19 cellular contexts compared by ENCODE assay signal in the genomic region with DNA sequence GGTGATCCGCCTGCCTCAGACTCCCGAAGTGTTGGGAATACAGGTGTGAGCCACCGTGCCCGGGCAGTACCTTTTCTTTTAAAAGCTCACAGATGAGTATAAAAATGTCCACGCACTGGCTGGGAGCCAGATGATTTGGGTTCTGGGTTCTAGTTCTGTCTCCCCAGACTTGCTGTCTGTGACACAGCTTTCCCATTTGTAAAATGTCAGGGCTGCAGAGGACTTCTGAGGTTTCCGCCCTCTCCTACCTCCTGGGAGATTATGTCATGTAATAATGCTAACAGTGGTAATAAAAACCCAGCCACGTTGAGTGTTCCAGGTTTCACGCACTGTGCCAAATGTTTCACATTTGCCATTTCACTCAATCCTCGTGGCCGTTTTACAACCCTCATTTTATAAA. TPM values are rescaled to one million over a fixed set of nuclear protein-coding genes. Genes with fewer than 3 reads are reported as not detected.
DNase-seq lines count a peak whose midpoint lies in the region; ATAC-seq and TF ChIP-seq lines count a peak whose summit lies in the region.
"Had no signal": no experiment of that assay in that cellular context is flagged by ENCODE, and none has a peak within 500 bp of the region (broad histone marks: within the 10 kb centered on the region; RNA-seq: fewer than 3 reads in every experiment).

No MANE protein-coding gene starts in this region.

- peaks cover 23% of the 10 kb centered on the region for H3K36me3 Mint-ChIP-seq in T-helper 2 cell treated with Interferon-gamma antibody and Interleukin-4, amounts not matched to agents 5 μg/mL and 100 μg/mL, for 36 hours (ENCODE audit: low read depth)
- peaks cover 25% of the 10 kb centered on the region for H3K36me3 Mint-ChIP-seq in activated B cell treated with CpG ODN at 0.5 μM for 24 hours (ENCODE audit: low read depth)
- H3K36me3 Mint-ChIP-seq in immature natural killer cell = peaks cover 0 to 5% (median 0%) of the 10 kb centered on the region in 3 donors
- peaks cover 26% of the 10 kb centered on the region for H3K36me3 Mint-ChIP-seq in WTC11

- POLR2A ChIA-PET in activated B cell treated with CpG ODN at 0.5 μM for 24 hours (lab: Charles Lee) = no interaction called here
- POLR2A ChIA-PET in WTC11 (lab: Charles Lee) = no interaction called here

- TF ChIP-seq CTCF in activated B cell treated with CpG ODN at 0.5 μM for 24 hours (IDR thresholded peaks at IDR 0.05) (no peak), psoas muscle (IDR thresholded peaks at IDR 0.05) (no peak), WTC11 (IDR thresholded peaks at IDR 0.05) (no peak)

- peaks cover 30% of the 10 kb centered on the region for H3K4me1 Mint-ChIP-seq in T-helper 2 cell treated with Interferon-gamma antibody and Interleukin-4, amounts not matched to agents 5 μg/mL and 100 μg/mL, for 36 hours (ENCODE audit: low read depth)
- H3K4me1 Mint-ChIP-seq in activated B cell treated with CpG ODN at 0.5 μM for 24 hours = peaks cover 27% of the 10 kb centered on the region
- peaks cover 32 to 37% of the 10 kb centered on the region in 2 donors for H3K4me1 Mint-ChIP-seq in immature natural killer cell
- peaks cover 31% of the 10 kb centered on the region for H3K4me1 Mint-ChIP-seq in WTC11

- intact Hi-C loops in activated B cell treated with CpG ODN at 0.5 μM for 24 hours (cut with micrococcal nuclease) = loop anchor here (5.0 kb wide), 4 partner anchors 37 to 893 kb away; no protein-coding TSS in a partner anchor
- intact Hi-C loops in psoas muscle (cut with DNase I) = loop anchor here (5.0 to 10.0 kb wide), 4 partner anchors 47 to 151 kb away; a partner anchor contains a TSS
- intact Hi-C loops in Right ventricle myocardium inferior (cut with DNase I) = loop anchor here (5.0 kb wide), 1 partner anchor 148 kb away; a partner anchor contains a TSS

- CTCF ChIA-PET in activated B cell treated with CpG ODN at 0.5 μM for 24 hours (lab: Charles Lee) (no interaction called here), WTC11 (lab: Charles Lee) (interaction anchor here (1.1 kb wide), 1 partner anchor 30 kb away, joined by 3 read pairs; no protein-coding TSS in a partner anchor)

- no peaks in the 10 kb centered on the region for H3K27me3 ChIP-seq in psoas muscle (ENCODE audit: insufficient read depth in 3 of 3, low read length in 2 of 3)
- H3K27me3 ChIP-seq: BLaER1 treated with 17β-estradiol and CSF1 and Interleukin-3, amounts not matched to agents 10 nM and 100 nM; esophagus squamous epithelium; SJCRH30 had no signal

- no peaks in the 10 kb centered on the region for H3K9me3 ChIP-seq in psoas muscle
- H3K9me3 ChIP-seq: BLaER1 treated with 17β-estradiol and CSF1 and Interleukin-3, amounts not matched to agents 10 nM and 100 nM; esophagus squamous epithelium; prostate gland; SJCRH30 had no signal

- H3K27me3 Mint-ChIP-seq in T-helper 2 cell treated with Interferon-gamma antibody and Interleukin-4, amounts not matched to agents 5 μg/mL and 100 μg/mL, for 36 hours (ENCODE audit: low read depth) = no peaks in the 10 kb centered on the region
- no peaks in the 10 kb centered on the region for H3K27me3 Mint-ChIP-seq in activated B cell treated with CpG ODN at 0.5 μM for 24 hours
- peaks cover 2 to 8% (median 6%) of the 10 kb centered on the region in 3 donors for H3K27me3 Mint-ChIP-seq in immature natural killer cell (ENCODE audit: low read depth in 3 of 3)
- H3K27me3 Mint-ChIP-seq in WTC11 (ENCODE audit: low read depth) = no peaks in the 10 kb centered on the region
- H3K27me3 Mint-ChIP-seq: stimulated activated naive CD8-positive, alpha-beta T cell treated with anti-CD3 and anti-CD28 coated beads, Interleukin-15, Interleukin-2, amounts not matched to agents 100 ng/mL and 50 ng/mL, for 24 hours had no signal

- H3K4me3 ChIP-seq in psoas muscle = no peak overlapping the region
- H3K4me3 ChIP-seq: prostate gland had no signal

- WGBS in psoas muscle, 3 donors = 50 to 64% (median 63%) methylated on average over 10 of the region's 10 CpGs

- no peaks in the 10 kb centered on the region for H3K9me3 Mint-ChIP-seq in T-helper 2 cell treated with Interferon-gamma antibody and Interleukin-4, amounts not matched to agents 5 μg/mL and 100 μg/mL, for 36 hours
- H3K9me3 Mint-ChIP-seq in activated B cell treated with CpG ODN at 0.5 μM for 24 hours = no peaks in the 10 kb centered on the region
- H3K9me3 Mint-ChIP-seq in immature natural killer cell = no peaks in the 10 kb centered on the region
- H3K9me3 Mint-ChIP-seq in WTC11 = no peaks in the 10 kb centered on the region
- H3K9me3 Mint-ChIP-seq: stimulated activated naive CD8-positive, alpha-beta T cell treated with anti-CD3 and anti-CD28 coated beads, Interleukin-15, Interleukin-2, amounts not matched to agents 100 ng/mL and 50 ng/mL, for 24 hours had no signal

- peaks cover 0 to 18% of the 10 kb centered on the region in 2 donors for H3K36me3 ChIP-seq in psoas muscle (ENCODE audit: insufficient read depth in 1 of 2, low read depth in 1 of 2)
- H3K36me3 ChIP-seq: prostate gland had no signal

- H3K27ac ChIP-seq in psoas muscle = peak overlapping the region; percentile 98
- H3K27ac ChIP-seq: prostate gland, SJCRH30 had no signal

- H3K4me1 ChIP-seq in psoas muscle = peaks cover 24% of the 10 kb centered on the region

- peak overlapping the region; percentile 52 for H3K4me3 Mint-ChIP-seq in T-helper 2 cell treated with Interferon-gamma antibody and Interleukin-4, amounts not matched to agents 5 μg/mL and 100 μg/mL, for 36 hours
- peak overlapping the region; percentile 55 for H3K4me3 Mint-ChIP-seq in activated B cell treated with CpG ODN at 0.5 μM for 24 hours
- peak overlapping the region in 4 of 5 donors; percentile 59 to 91 (median 70) for H3K4me3 Mint-ChIP-seq in immature natural killer cell
- H3K4me3 Mint-ChIP-seq in WTC11 = no peak overlapping the region
- H3K4me3 Mint-ChIP-seq: stimulated activated naive CD8-positive, alpha-beta T cell treated with anti-CD3 and anti-CD28 coated beads, Interleukin-15, Interleukin-2, amounts not matched to agents 100 ng/mL and 50 ng/mL, for 24 hours had no signal

- no peak for DNase-seq in T-helper 2 cell treated with Interferon-gamma antibody and Interleukin-4, amounts not matched to agents 5 μg/mL and 100 μg/mL, for 36 hours (ENCODE audit: low spot score)
- DNase-seq in T-helper 2 cell = no peak
- no peak for DNase-seq in activated B cell treated with CpG ODN at 0.5 μM for 24 hours
- DNase-seq in immature natural killer cell = no peak
- no peak for DNase-seq in psoas muscle
- DNase-seq in Right ventricle myocardium inferior (ENCODE audit: missing footprints) = no peak
- DNase-seq in WTC11 (ENCODE audit: low spot score) = no peak
- DNase-seq in putamen (ENCODE audit: low spot score) = no peak
- DNase-seq: 8988T; activated gamma-delta T cell; DMS79 treated with DMSO at 0.1 percent for 48 hours; esophagus squamous epithelium; NCI-H2029; NCI-H524 treated with DMSO at 0.1 percent for 48 hours; stimulated activated CD4-positive, alpha-beta T cell treated with anti-CD3 and anti-CD28 coated beads, Interleukin-15, amount 100 ng/mL, for 24 hours had no signal

- no peak overlapping the region for H3K27ac Mint-ChIP-seq in T-helper 2 cell treated with Interferon-gamma antibody and Interleukin-4, amounts not matched to agents 5 μg/mL and 100 μg/mL, for 36 hours
- H3K27ac Mint-ChIP-seq in activated B cell treated with CpG ODN at 0.5 μM for 24 hours (no peak overlapping the region), immature natural killer cell (peak overlapping the region; percentile 40 to 91 (median 72)), WTC11 (no peak overlapping the region)

- ATAC-seq in activated B cell treated with CpG ODN at 0.5 μM for 24 hours (ENCODE audit: low read depth) (no peak), psoas muscle (no peak), Right ventricle myocardium inferior (no peak), WTC11 (no peak)

TF ChIP-seq in WTC11, 78 proteins besides CTCF, POLR2A, EP300 and RAD21 (continues in another document):
- TF ChIP-seq, protein P1, sequence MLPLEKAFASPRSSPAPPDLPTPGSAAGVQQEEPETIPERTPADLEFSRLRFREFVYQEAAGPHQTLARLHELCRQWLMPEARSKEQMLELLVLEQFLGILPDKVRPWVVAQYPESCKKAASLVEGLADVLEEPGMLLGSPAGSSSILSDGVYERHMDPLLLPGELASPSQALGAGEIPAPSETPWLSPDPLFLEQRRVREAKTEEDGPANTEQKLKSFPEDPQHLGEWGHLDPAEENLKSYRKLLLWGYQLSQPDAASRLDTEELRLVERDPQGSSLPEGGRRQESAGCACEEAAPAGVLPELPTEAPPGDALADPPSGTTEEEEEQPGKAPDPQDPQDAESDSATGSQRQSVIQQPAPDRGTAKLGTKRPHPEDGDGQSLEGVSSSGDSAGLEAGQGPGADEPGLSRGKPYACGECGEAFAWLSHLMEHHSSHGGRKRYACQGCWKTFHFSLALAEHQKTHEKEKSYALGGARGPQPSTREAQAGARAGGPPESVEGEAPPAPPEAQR (CRISPR knock-in tag; IDR thresholded peaks at IDR 0.05) = no peak
- TF ChIP-seq, protein P2, sequence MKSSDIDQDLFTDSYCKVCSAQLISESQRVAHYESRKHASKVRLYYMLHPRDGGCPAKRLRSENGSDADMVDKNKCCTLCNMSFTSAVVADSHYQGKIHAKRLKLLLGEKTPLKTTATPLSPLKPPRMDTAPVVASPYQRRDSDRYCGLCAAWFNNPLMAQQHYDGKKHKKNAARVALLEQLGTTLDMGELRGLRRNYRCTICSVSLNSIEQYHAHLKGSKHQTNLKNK (CRISPR knock-in tag; IDR thresholded peaks at IDR 0.05) = no peak
- TF ChIP-seq, protein P3, sequence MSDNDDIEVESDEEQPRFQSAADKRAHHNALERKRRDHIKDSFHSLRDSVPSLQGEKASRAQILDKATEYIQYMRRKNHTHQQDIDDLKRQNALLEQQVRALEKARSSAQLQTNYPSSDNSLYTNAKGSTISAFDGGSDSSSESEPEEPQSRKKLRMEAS (CRISPR knock-in tag; IDR thresholded peaks at IDR 0.05) = no peak

RNA-seq across cellular contexts. Expression of a gene that starts 1.3 kb away (rescaled TPM):
- total RNA-seq in activated B cell treated with CpG ODN at 0.5 μM for 24 hours (54.7 and 59.7 TPM in 2 replicates), psoas muscle (10 to 100 TPM; 51.2 to 94.1 (median 62.1) TPM), Right ventricle myocardium inferior (52.8 TPM), WTC11 (2021) (70.3 to 80.4 TPM (median 78.1 TPM) in 3 replicates)
- polyA plus RNA-seq in immature natural killer cell (10 to 100 TPM; 27.6 to 47.3 (median 44.9) TPM), psoas muscle (10 to 100 TPM; 15.1 to 49.8 (median 20.5) TPM)

Comparison
In these comparisons a context has a peak if more than half of its experiments do, and no peak if none do; other contexts are left out.
1. H3K27ac Mint-ChIP-seq: peak in immature natural killer cell (6 of 6); none in T-helper 2 cell treated with Interferon-gamma antibody and Interleukin-4, amounts not matched to agents 5 μg/mL and 100 μg/mL, for 36 hours (single experiment), activated B cell treated with CpG ODN at 0.5 μM for 24 hours (single experiment) and WTC11 (single experiment).